8 cellular contexts compared by ENCODE assay signal in genomic region chr11:31813242-31813960, GRCh38. TPM values are rescaled to one million over a fixed set of nuclear protein-coding genes. Genes with fewer than 3 reads are reported as not detected.
DNase-seq lines count a peak whose midpoint lies in the region; ATAC-seq, FAIRE-seq and TF ChIP-seq lines count a peak whose summit lies in the region.

No MANE protein-coding gene starts in this region.

- H3K4me3 ChIP-seq in BJ (ENCODE audit: low read depth, low read length), result peak overlapping the region; percentile 20
- H3K4me3 ChIP-seq in HL-60 (replicated peaks; ENCODE audit: insufficient read depth, low read length), result peak overlapping the region; percentile 22; the same call in 1 of the 2 replicates
- peak overlapping the region; percentile 73 for H3K4me3 ChIP-seq in coronary artery
- peak overlapping the region in 1 of 2 donors; percentile 52 for H3K4me3 ChIP-seq in small intestine (ENCODE audit: low read depth in 1 of 2, low read length in 2 of 2)

- FAIRE-seq in small intestine (lab: Jason Lieb, UNC), result no peak

- no peak overlapping the region for H3K27ac Mint-ChIP-seq in naive thymus-derived CD8-positive, alpha-beta T cell

- H3K27me3 ChIP-seq in BJ (ENCODE audit: control insufficient read depth, insufficient read depth, low read length) (peaks cover 79% of the 10 kb centered on the region), HL-60 (ENCODE audit: insufficient read depth, poor library complexity, severe bottlenecking) (peaks cover 87% of the 10 kb centered on the region), small intestine (ENCODE audit: control insufficient read depth in 2 of 2, insufficient read depth in 2 of 2, low read length in 2 of 2) (peaks cover 0 to 82% of the 10 kb centered on the region in 2 donors)

- CTCF ChIA-PET in BJ (lab: Yijun Ruan, JAX), result interaction anchor here (0.7 kb wide), 1 partner anchor 9 kb away, joined by 3 read pairs; no protein-coding TSS in a partner anchor

- peaks cover 26 to 75% (median 62%) of the 10 kb centered on the region in 4 donors for H3K4me1 Mint-ChIP-seq in naive thymus-derived CD8-positive, alpha-beta T cell

- peaks cover 0 to 7% (median 0%) of the 10 kb centered on the region in 9 donors for H3K9me3 Mint-ChIP-seq in naive thymus-derived CD8-positive, alpha-beta T cell

- TF ChIP-seq CTCF in BJ (IDR thresholded peaks at IDR 0.05; ENCODE audit: insufficient read depth, low read depth, low read length) (no peak), HL-60 (IDR thresholded peaks at IDR 0.05; ENCODE audit: insufficient read depth, low read length) (no peak), coronary artery (IDR thresholded peaks at IDR 0.05) (no peak)

- H3K36me3 ChIP-seq in BJ (ENCODE audit: control insufficient read depth, insufficient read depth, low read length), result no peaks in the 10 kb centered on the region
- no peaks in the 10 kb centered on the region for H3K36me3 ChIP-seq in small intestine (ENCODE audit: control insufficient read depth in 2 of 2, insufficient read depth in 2 of 2, low read length in 2 of 2)

- H3K27ac ChIP-seq in HL-60 (replicated peaks), result no peak overlapping the region
- no peak overlapping the region for H3K27ac ChIP-seq in coronary artery
- H3K27ac ChIP-seq in small intestine (ENCODE audit: low read depth in 1 of 2, low read length in 1 of 2), result no peak overlapping the region

- no peak for DNase-seq in BJ (ENCODE audit: low read depth)
- no peak for DNase-seq in HL-60 (ENCODE audit: low read depth in 1 of 2, low spot score in 1 of 2)
- DNase-seq in coronary artery (ENCODE audit: low spot score), result no peak
- no peak for DNase-seq in naive thymus-derived CD8-positive, alpha-beta T cell
- no peak for DNase-seq in small intestine
- no peak for DNase-seq in HT-29 (ENCODE audit: low spot score)

- peaks cover 2 to 5% (median 3%) of the 10 kb centered on the region in 3 donors for H3K36me3 Mint-ChIP-seq in naive thymus-derived CD8-positive, alpha-beta T cell

- peaks cover 0 to 28% of the 10 kb centered on the region in 2 donors for H3K4me1 ChIP-seq in small intestine (ENCODE audit: control insufficient read depth in 2 of 2, insufficient read depth in 1 of 2, low read depth in 1 of 2, low read length in 1 of 2)

- POLR2A ChIA-PET in BJ (lab: Charles Lee), result no interaction called here
- POLR2A ChIA-PET in naive thymus-derived CD8-positive, alpha-beta T cell (lab: Charles Lee), result no interaction called here

- no peaks in the 10 kb centered on the region for H3K9me3 ChIP-seq in small intestine (ENCODE audit: control insufficient read depth, low read depth)

- ATAC-seq in naive thymus-derived CD8-positive, alpha-beta T cell, result no peak
- ATAC-seq in HG03432 (IDR thresholded peaks at IDR 0.05; ENCODE audit: unreplicated experiment) (no peak), HG03354 (IDR thresholded peaks at IDR 0.05; ENCODE audit: poor library complexity, severe bottlenecking, unreplicated experiment) (no peak)

- peak overlapping the region; percentile 68 to 91 (median 84) for H3K4me3 Mint-ChIP-seq in naive thymus-derived CD8-positive, alpha-beta T cell

- WGBS in small intestine, 3 donors, result 1 to 3% (median 2%) methylated on average over 27 to 31 of the region's 31 CpGs

- peaks cover 43 to 74% (median 55%) of the 10 kb centered on the region in 5 donors for H3K27me3 Mint-ChIP-seq in naive thymus-derived CD8-positive, alpha-beta T cell

RNA-seq across cellular contexts. Expression of gene PAX6, which starts 2.3 kb away (rescaled TPM):
- polyA plus RNA-seq in BJ (2011; rRNA removed), result not detected in 2 replicates
- polyA minus RNA-seq in BJ (2011; rRNA and poly(A)+ RNA removed), result 0.05 TPM in 1 of 2 replicates, not detected in the other
- not detected for total RNA-seq in naive thymus-derived CD8-positive, alpha-beta T cell
- under 1 TPM in 1 of 3 donors, not detected in 2; 0.05 TPM for polyA plus RNA-seq in naive thymus-derived CD8-positive, alpha-beta T cell
- 1 to 10 TPM in 1 of 3 donors, under 1 TPM in 2; 0.88 to 1.4 (median 0.89) TPM for polyA plus RNA-seq in small intestine
- not detected in 2 replicates for total RNA-seq in HT-29 (2014; rRNA removed; shearing (Covaris generic))
